ENCODE assay signal across 8 cellular contexts in the genomic region with DNA sequence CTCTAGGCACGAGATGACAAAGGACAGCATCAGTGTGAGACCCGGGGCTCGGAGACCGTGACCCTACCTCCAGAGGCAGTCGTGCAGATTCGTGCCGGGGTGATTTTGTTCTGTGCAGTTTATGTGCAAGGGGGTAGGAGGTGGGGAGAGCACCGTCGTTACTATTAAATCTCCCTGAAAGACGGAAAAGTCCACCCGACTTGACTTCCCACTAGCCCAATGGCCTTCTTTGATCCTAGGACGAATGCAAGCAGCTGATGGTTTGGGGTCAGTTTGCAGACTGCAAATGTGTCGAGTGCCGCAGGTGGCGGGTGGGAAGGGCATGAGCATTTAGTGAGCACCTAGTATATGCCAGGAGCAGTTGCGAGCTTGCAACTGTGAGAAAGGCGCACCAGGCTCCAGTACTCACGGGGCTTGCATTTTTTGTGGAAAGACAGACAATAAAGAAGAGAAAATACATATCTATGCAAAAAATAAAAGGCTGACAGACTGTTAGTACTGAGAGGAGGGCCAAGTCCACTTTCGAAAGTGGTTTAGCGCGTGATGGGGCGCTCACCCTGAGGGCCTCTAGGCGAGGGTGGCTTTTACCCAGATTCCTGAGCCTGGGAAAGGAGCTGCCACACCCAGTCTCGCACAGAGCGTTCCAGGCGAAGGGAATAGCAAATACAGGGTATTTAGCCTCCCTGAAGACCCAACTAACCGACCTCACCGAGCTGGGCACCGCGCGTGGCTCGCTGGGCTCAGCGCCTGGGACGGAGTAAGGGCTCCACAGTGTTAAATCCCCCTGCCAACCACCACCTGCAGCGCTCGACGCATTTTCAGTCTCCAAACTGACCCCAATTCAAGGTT. TPM values are rescaled to one million over a fixed set of nuclear protein-coding genes. Genes with fewer than 3 reads are reported as not detected.
A peak's percentile ranks its signal among the peaks of the same experiment; 100 is the strongest.
DNase-seq lines count a peak whose midpoint lies in the region; ATAC-seq and TF ChIP-seq lines count a peak whose summit lies in the region.

No MANE protein-coding gene starts in this region.

- H3K9me3 ChIP-seq in Loucy (ENCODE audit: insufficient read depth, low read depth, low read length): no peaks in the 10 kb centered on the region

- intact Hi-C loops in Right ventricle myocardium superior (cut with DNase I): loop anchor here (5.0 to 10.0 kb wide), 3 partner anchors 46 to 154 kb away; no protein-coding TSS in a partner anchor

- H4K20me1 ChIP-seq in Loucy (ENCODE audit: insufficient read depth, low read length, poor library complexity, severe bottlenecking): peaks cover 26% of the 10 kb centered on the region

- H3K4me3 ChIP-seq in Loucy (ENCODE audit: low read length, poor library complexity, severe bottlenecking): peak overlapping the region; percentile 84

- peak overlapping the region; percentile 90 for H3K9ac ChIP-seq in Loucy (ENCODE audit: low read depth, low read length, poor library complexity, severe bottlenecking)

- H3K4me2 ChIP-seq in Loucy (ENCODE audit: low read depth, low read length, poor library complexity, severe bottlenecking): peak overlapping the region; percentile 68

- H3F3A ChIP-seq in Loucy (ENCODE audit: low read depth): no peaks in the 10 kb centered on the region

- peak overlapping the region; percentile 91 for H2AFZ ChIP-seq in Loucy (ENCODE audit: low read length)

- H3K36me3 ChIP-seq in Loucy (ENCODE audit: insufficient read depth, low read length): no peaks in the 10 kb centered on the region

- TF ChIP-seq CTCF in Loucy (conservative IDR thresholded peaks at IDR 0.05; ENCODE audit: low read length): no peak; the same call in 1 of the 2 replicates

- H3K27me3 ChIP-seq in Loucy (ENCODE audit: insufficient read depth, low read length, poor library complexity, severe bottlenecking): no peaks in the 10 kb centered on the region

- H3K4me1 ChIP-seq in Loucy (ENCODE audit: insufficient read depth, low read length, poor library complexity, severe bottlenecking): peaks cover 37% of the 10 kb centered on the region

- no peaks in the 10 kb centered on the region for H3K9me2 ChIP-seq in Loucy (replicated peaks; ENCODE audit: low read depth, low read length)

- peak; percentile 48 for DNase-seq in GM03348 (ENCODE audit: low spot score)
- peak; percentile 9 for DNase-seq in activated T-helper 1 cell treated with Interleukin-2 at 50 U/mL for 16 hours (ENCODE audit: low read depth)
- DNase-seq in Right ventricle myocardium superior: peak; percentile 52
- DNase-seq in pons (ENCODE audit: low spot score): peak; percentile 43
- DNase-seq in NCI-H1930 (lab: John Stamatoyannopoulos, UW): no peak
- no peak for DNase-seq in NCI-H2227 treated with DMSO at 0.1 percent for 48 hours (lab: John Stamatoyannopoulos, UW)

- ATAC-seq in GM21825 (IDR thresholded peaks at IDR 0.05; ENCODE audit: unreplicated experiment): peak; percentile 14
- ATAC-seq in Right ventricle myocardium superior (ENCODE audit: poor library complexity): peak; percentile 2

- H3K79me2 ChIP-seq in Loucy (ENCODE audit: insufficient read depth, low read length): peaks cover 33% of the 10 kb centered on the region

RNA-seq across cellular contexts. Expression of a gene that starts 0.9 kb away (rescaled TPM):
- 8.4 TPM for total RNA-seq in Right ventricle myocardium superior

Comparison
In these comparisons a context has a peak if more than half of its experiments do, and no peak if none do; other contexts are left out.
1. DNase-seq: peak in GM03348 (single experiment), activated T-helper 1 cell treated with Interleukin-2 at 50 U/mL for 16 hours (single experiment), Right ventricle myocardium superior (single experiment) and pons (single experiment); none in NCI-H1930 (0 of 2) and NCI-H2227 treated with DMSO at 0.1 percent for 48 hours (single experiment).